24 cellular contexts compared by ENCODE assay signal in the genomic region with DNA sequence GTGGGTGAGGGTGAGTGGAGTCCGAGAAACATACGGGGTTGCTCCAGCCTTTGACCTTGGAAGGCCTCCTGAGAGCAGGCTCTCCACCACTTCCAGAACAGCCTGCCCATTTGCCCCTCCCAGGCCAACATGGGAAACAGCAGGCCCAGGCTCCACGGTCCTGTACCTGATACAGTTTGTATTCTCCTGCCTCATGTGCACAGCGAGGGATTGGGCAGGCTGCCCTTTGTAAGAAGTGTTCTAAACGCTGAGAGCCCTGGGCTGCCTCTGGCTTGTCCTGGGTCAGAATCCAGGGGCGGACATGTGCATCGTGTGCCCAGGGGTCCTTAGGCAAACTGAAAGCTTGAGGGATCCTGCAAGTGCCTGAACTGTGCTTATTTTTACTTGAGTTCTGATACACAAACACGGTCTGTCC. TPM values are rescaled to one million over a fixed set of nuclear protein-coding genes. Genes with fewer than 3 reads are reported as not detected.
A peak's percentile ranks its signal among the peaks of the same experiment; 100 is the strongest.
DNase-seq lines count a peak whose midpoint lies in the region; ATAC-seq and TF ChIP-seq lines count a peak whose summit lies in the region.
"Had no signal": no experiment of that assay in that cellular context is flagged by ENCODE, and none has a peak within 500 bp of the region (broad histone marks: within the 10 kb centered on the region; RNA-seq: fewer than 3 reads in every experiment).

No MANE protein-coding gene starts in this region.

- peaks cover 20% of the 10 kb centered on the region for H3K4me1 ChIP-seq in Panc1 (ENCODE audit: control insufficient read depth, insufficient read depth, low read length)

- H3K27ac ChIP-seq in Panc1 (ENCODE audit: low read length), result no peak overlapping the region
- H3K27ac ChIP-seq: C4-2B, RWPE1 had no signal

- H3K9me3 ChIP-seq in Panc1 (ENCODE audit: control insufficient read depth, insufficient read depth, low read depth, low read length), result no peaks in the 10 kb centered on the region
- H3K9me3 ChIP-seq: Caco-2 had no signal

- H3K4me3 ChIP-seq in Panc1 (ENCODE audit: low read depth in 2 of 2, low read length in 2 of 2), result no peak overlapping the region
- H3K4me3 ChIP-seq: GM23338 had no signal

- H3K4me1 Mint-ChIP-seq in chondrocyte (ENCODE audit: low read depth) (peaks cover 15% of the 10 kb centered on the region), neural crest cell (peaks cover 38% of the 10 kb centered on the region)

- H3K36me3 Mint-ChIP-seq in chondrocyte (ENCODE audit: low read depth) (no peaks in the 10 kb centered on the region), neural crest cell (ENCODE audit: low read depth) (no peaks in the 10 kb centered on the region)
- H3K36me3 Mint-ChIP-seq: CD8-positive, alpha-beta T cell had no signal

- H3K27ac Mint-ChIP-seq in chondrocyte (ENCODE audit: unreplicated experiment), result no peak overlapping the region
- H3K27ac Mint-ChIP-seq in neural crest cell (ENCODE audit: unreplicated experiment), result no peak overlapping the region
- H3K27ac Mint-ChIP-seq: B cell; CD8-positive, alpha-beta T cell; GM23338 had no signal

- 0 out of 2 replicates have a peak, but pooled peaks have one; percentile 13 for ATAC-seq in Panc1
- ATAC-seq: CD8-positive, alpha-beta T cell; GM23338; HCT116 had no signal

- H3K27me3 Mint-ChIP-seq in chondrocyte (ENCODE audit: low read depth) (peaks cover 23% of the 10 kb centered on the region), neural crest cell (ENCODE audit: low read depth) (peaks cover 9% of the 10 kb centered on the region)

- H3K27me3 ChIP-seq in Panc1 (ENCODE audit: control insufficient read depth, insufficient read depth, low read length), result peaks cover 18% of the 10 kb centered on the region

- no peak overlapping the region for H3K4me3 Mint-ChIP-seq in chondrocyte (ENCODE audit: unreplicated experiment)
- peak overlapping the region; percentile 65 for H3K4me3 Mint-ChIP-seq in neural crest cell
- H3K4me3 Mint-ChIP-seq: B cell; CD8-positive, alpha-beta T cell; GM23338 had no signal

- POLR2A ChIA-PET in Panc1 (lab: Charles Lee), result no interaction called here

- in situ Hi-C loops in Panc1 (cut with HindIII; ENCODE audit: low pct_unique_long_range_greater_than_20kb, low sequenced_read_pairs), result no loop called here

- TF ChIP-seq CTCF in Panc1 (IDR thresholded peaks at IDR 0.05), result no peak
- no peak for TF ChIP-seq CTCF in chondrocyte (IDR thresholded peaks at IDR 0.05)
- no peak for TF ChIP-seq CTCF in neural crest cell (conservative IDR thresholded peaks at IDR 0.05)

- H3K36me3 ChIP-seq in Panc1 (ENCODE audit: control insufficient read depth, insufficient read depth, low read length), result peaks cover 3% of the 10 kb centered on the region; the same call in 1 of the 2 replicates

- DNase-seq in Panc1 (ENCODE audit: low read depth, low spot score) (no peak), chondrocyte (ENCODE audit: low spot score) (peak; percentile 59), neural crest cell (ENCODE audit: low read depth, low spot score) (no peak), GM19240 (ENCODE audit: insufficient read length, low spot score) (no peak), T-helper 9 cell (no peak), NCI-H446 (lab: John Stamatoyannopoulos, UW) (no peak), NCI-H2107 (lab: John Stamatoyannopoulos, UW) (no peak)
- DNase-seq: Caco-2; CD8-positive, alpha-beta T cell; Kasumi-1; NCI-H1092 treated with DMSO at 0.1 percent for 48 hours; NCI-H1436; NCI-H187; NCI-H526 treated with DMSO at 0.1 percent for 48 hours; SHP77 had no signal

- CTCF ChIA-PET in Panc1 (lab: Charles Lee), result interaction anchor here (1.1 kb wide), 1 partner anchor 29 kb away, joined by 3 read pairs; no protein-coding TSS in a partner anchor

- H3K9me3 Mint-ChIP-seq in chondrocyte (ENCODE audit: low read depth) (no peaks in the 10 kb centered on the region), neural crest cell (no peaks in the 10 kb centered on the region)
- H3K9me3 Mint-ChIP-seq: CD8-positive, alpha-beta T cell; GM23338 had no signal

- no TSS peak for BruUV-seq in Panc1 (replicated peaks; lab: Mats Ljungman, UMichigan)

- intact Hi-C loops in Panc1 (cut with micrococcal nuclease; ENCODE audit: unreplicated experiment), result no loop called here

RNA-seq across cellular contexts. Expression of a gene that starts 3.4 kb away (rescaled TPM):
- total RNA-seq in Panc1 (2021; ENCODE audit: unreplicated experiment) (9.0 TPM), chondrocyte (4.1 to 11.8 TPM (median 4.9 TPM) in 3 replicates), neural crest cell (95.4 and 101 TPM in 2 replicates)
- polyA plus RNA-seq in Panc1 (2012; ENCODE audit: insufficient read length), result 5.9 TPM

RNA-seq across cellular contexts. Expression of a gene that starts 22.3 kb away (rescaled TPM):
- total RNA-seq in Panc1 (2021; ENCODE audit: unreplicated experiment), result 15.3 TPM
- polyA plus RNA-seq in Panc1 (2012; ENCODE audit: insufficient read length), result 17.3 TPM
- total RNA-seq in chondrocyte, result 4.6 to 8.3 TPM (median 6.1 TPM) in 3 replicates
- total RNA-seq in neural crest cell, result 16.5 and 19.2 TPM in 2 replicates

RNA-seq across cellular contexts. Expression of a gene that starts 43.8 kb away (rescaled TPM):
- total RNA-seq in Panc1 (2021; ENCODE audit: unreplicated experiment) (not detected), chondrocyte (not detected in 3 replicates), neural crest cell (not detected in 2 replicates)
- not detected for polyA plus RNA-seq in Panc1 (2012; ENCODE audit: insufficient read length)
- total RNA-seq: GM23338, HT-29, M059J, NCI-H460, SK-MEL-5 had no signal
- polyA plus RNA-seq: GM23338 had no signal
